21 cellular contexts compared by ENCODE assay signal in the genomic region with DNA sequence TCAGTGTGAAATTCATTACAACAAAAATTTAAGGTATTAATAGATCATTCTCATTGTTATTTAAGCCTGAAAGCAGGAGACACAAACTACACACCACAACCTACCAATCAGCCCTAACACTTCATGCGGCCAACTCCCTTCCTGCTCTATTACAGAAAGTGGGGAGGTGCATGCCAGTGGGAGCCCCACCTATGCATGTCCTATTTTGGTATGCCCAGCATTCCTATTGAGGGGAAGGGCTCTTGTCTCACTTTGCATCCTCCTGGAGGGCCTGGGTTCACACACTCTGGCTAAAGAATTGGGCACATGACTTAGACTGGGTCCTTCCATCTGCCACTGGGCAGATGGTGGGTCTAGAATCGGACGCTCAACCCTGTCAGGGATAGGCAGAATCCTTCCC.
DNase-seq lines count a peak whose midpoint lies in the region; ATAC-seq and TF ChIP-seq lines count a peak whose summit lies in the region.
"Had no signal": no experiment of that assay in that cellular context is flagged by ENCODE, and none has a peak within 500 bp of the region (broad histone marks: within the 10 kb centered on the region; RNA-seq: fewer than 3 reads in every experiment).

No MANE protein-coding gene starts in this region.

- no peak overlapping the region for H2BK120ac ChIP-seq in mesendoderm (ENCODE audit: low read depth, low read length)

- no peak overlapping the region for H3K4me3 Mint-ChIP-seq in stimulated activated naive CD8-positive, alpha-beta T cell treated with anti-CD3 and anti-CD28 coated beads, Interleukin-15, amount 100 ng/mL, for 72 hours
- H3K4me3 Mint-ChIP-seq: CD14-positive monocyte; CD4-positive, alpha-beta T cell; CD8-positive, alpha-beta memory T cell; GM23338; H9 had no signal

- DNase-seq in NCI-H82 (lab: John Stamatoyannopoulos, UW) (peak; percentile 32), NCI-H82 treated with DMSO at 0.1 percent for 48 hours (lab: John Stamatoyannopoulos, UW; ENCODE audit: unreplicated experiment) (no peak), NCI-H446 treated with DMSO at 0.1 percent for 48 hours (lab: John Stamatoyannopoulos, UW) (peak; percentile 19), WERI-Rb-1 (peak; percentile 18), upper lobe of right lung (no peak), mesendoderm (no peak)
- no peak for DNase-seq in stimulated activated naive CD8-positive, alpha-beta T cell treated with anti-CD3 and anti-CD28 coated beads, Interleukin-15, amount 100 ng/mL, for 72 hours
- DNase-seq: 8988T; ACHN; AML-193; BE2C; CD4-positive, alpha-beta T cell; CD8-positive, alpha-beta memory T cell; DMS153; DND-41; H9 had no signal

- H2AK5ac ChIP-seq in mesendoderm (ENCODE audit: low read length), result no peak overlapping the region

- H3K27me3 ChIP-seq in WERI-Rb-1 (ENCODE audit: insufficient read depth, low read depth, severe bottlenecking) (no peaks in the 10 kb centered on the region), upper lobe of right lung (no peaks in the 10 kb centered on the region), mesendoderm (ENCODE audit: insufficient read depth, low read length, poor library complexity) (no peaks in the 10 kb centered on the region)
- H3K27me3 ChIP-seq: BE2C; BLaER1 treated with 17β-estradiol and CSF1 and Interleukin-3, amounts not matched to agents 10 nM and 100 nM had no signal

- no peak overlapping the region for H3K9ac ChIP-seq in mesendoderm (ENCODE audit: low read length)
- H3K9ac ChIP-seq: BLaER1 treated with 17β-estradiol and CSF1 and Interleukin-3, amounts not matched to agents 10 nM and 100 nM had no signal

- H3K36me3 ChIP-seq in WERI-Rb-1 (no peaks in the 10 kb centered on the region), upper lobe of right lung (no peaks in the 10 kb centered on the region), mesendoderm (ENCODE audit: control insufficient read depth, insufficient read depth, low read length) (no peaks in the 10 kb centered on the region)
- H3K36me3 ChIP-seq: BE2C; BLaER1 treated with 17β-estradiol and CSF1 and Interleukin-3, amounts not matched to agents 10 nM and 100 nM had no signal

- no peak overlapping the region for H3K4ac ChIP-seq in mesendoderm (ENCODE audit: low read depth, low read length)

- H2BK15ac ChIP-seq in mesendoderm (replicated peaks; ENCODE audit: low read depth), result no peak overlapping the region

- no peak overlapping the region for H3K27ac Mint-ChIP-seq in stimulated activated naive CD8-positive, alpha-beta T cell treated with anti-CD3 and anti-CD28 coated beads, Interleukin-15, amount 100 ng/mL, for 72 hours
- H3K27ac Mint-ChIP-seq: CD14-positive monocyte; CD4-positive, alpha-beta T cell; CD8-positive, alpha-beta memory T cell; GM23338; H9 had no signal

- H3K9me3 Mint-ChIP-seq in stimulated activated naive CD8-positive, alpha-beta T cell treated with anti-CD3 and anti-CD28 coated beads, Interleukin-15, amount 100 ng/mL, for 72 hours, result peaks cover 18 to 33% of the 10 kb centered on the region in 2 donors
- H3K9me3 Mint-ChIP-seq: H9 had no signal

- H4K5ac ChIP-seq in mesendoderm (ENCODE audit: low read length), result no peak overlapping the region

- H3K18ac ChIP-seq in mesendoderm (ENCODE audit: low read length), result no peak overlapping the region

- H3K4me1 ChIP-seq in upper lobe of right lung (no peaks in the 10 kb centered on the region), mesendoderm (ENCODE audit: control insufficient read depth, low read depth, low read length) (no peaks in the 10 kb centered on the region)
- H3K4me1 ChIP-seq: A549; BE2C; BLaER1 treated with 17β-estradiol and CSF1 and Interleukin-3, amounts not matched to agents 10 nM and 100 nM had no signal

- H3K27ac ChIP-seq in WERI-Rb-1 (no peak overlapping the region), upper lobe of right lung (no peak overlapping the region), mesendoderm (ENCODE audit: low read depth, low read length) (no peak overlapping the region)
- H3K27ac ChIP-seq: A549; BLaER1 treated with 17β-estradiol and CSF1 and Interleukin-3, amounts not matched to agents 10 nM and 100 nM had no signal

- no peaks in the 10 kb centered on the region for H3K4me1 Mint-ChIP-seq in stimulated activated naive CD8-positive, alpha-beta T cell treated with anti-CD3 and anti-CD28 coated beads, Interleukin-15, amount 100 ng/mL, for 72 hours
- H3K4me1 Mint-ChIP-seq: CD14-positive monocyte; CD8-positive, alpha-beta memory T cell; GM23338 had no signal

- H3K27me3 Mint-ChIP-seq in stimulated activated naive CD8-positive, alpha-beta T cell treated with anti-CD3 and anti-CD28 coated beads, Interleukin-15, amount 100 ng/mL, for 72 hours, result peaks cover 8% of the 10 kb centered on the region
- H3K27me3 Mint-ChIP-seq: CD4-positive, alpha-beta T cell; CD8-positive, alpha-beta memory T cell had no signal

- H3K4me3 ChIP-seq in WERI-Rb-1 (ENCODE audit: low read depth, low read length) (no peak overlapping the region), upper lobe of right lung (no peak overlapping the region), mesendoderm (ENCODE audit: low read length) (no peak overlapping the region)
- H3K4me3 ChIP-seq: A549; BLaER1 treated with 17β-estradiol and CSF1 and Interleukin-3, amounts not matched to agents 10 nM and 100 nM; GM23338 had no signal

- no peaks in the 10 kb centered on the region for H3K79me1 ChIP-seq in mesendoderm (ENCODE audit: low read length)

- no peak overlapping the region for H3K4me2 ChIP-seq in mesendoderm (ENCODE audit: low read length)
- H3K4me2 ChIP-seq: A549; BLaER1 treated with 17β-estradiol and CSF1 and Interleukin-3, amounts not matched to agents 10 nM and 100 nM; GM23338 had no signal

- no peak overlapping the region for H3K23ac ChIP-seq in mesendoderm (ENCODE audit: low read length)

- peak; percentile 30 for ATAC-seq in upper lobe of right lung
- ATAC-seq in stimulated activated naive CD8-positive, alpha-beta T cell treated with anti-CD3 and anti-CD28 coated beads, Interleukin-15, amount 100 ng/mL, for 72 hours, result no peak
- ATAC-seq: A549, GM23338, HCT116 had no signal

- no CpG with 5 or more reads among the region's 3 CpGs for WGBS in mesendoderm (ENCODE audit: extremely low coverage, insufficient coverage, low lambda C conversion rate)

- TF ChIP-seq CTCF in WERI-Rb-1 (IDR thresholded peaks at IDR 0.05; ENCODE audit: low read depth, low read length), result no peak
- TF ChIP-seq CTCF in upper lobe of right lung (IDR thresholded peaks at IDR 0.05), result no peak

- no peaks in the 10 kb centered on the region for H3K9me3 ChIP-seq in WERI-Rb-1 (ENCODE audit: severe bottlenecking)
- H3K9me3 ChIP-seq in upper lobe of right lung, result no peaks in the 10 kb centered on the region
- H3K9me3 ChIP-seq: A549; BE2C; BLaER1 treated with 17β-estradiol and CSF1 and Interleukin-3, amounts not matched to agents 10 nM and 100 nM had no signal

- no peaks in the 10 kb centered on the region for H3K79me2 ChIP-seq in mesendoderm (ENCODE audit: control insufficient read depth, insufficient read depth, low read length)

- no peak overlapping the region for H3K56ac ChIP-seq in mesendoderm (ENCODE audit: low read length)

- H4K8ac ChIP-seq in mesendoderm (ENCODE audit: low read depth, low read length), result no peak overlapping the region

- intact Hi-C loops in upper lobe of right lung (cut with DNase I), result no loop called here

- no peak overlapping the region for H2BK5ac ChIP-seq in mesendoderm (ENCODE audit: low read length)

Comparison
In these comparisons a context has a peak if more than half of its experiments do, and no peak if none do; other contexts are left out.
1. DNase-seq: peak in NCI-H82 (single experiment), NCI-H446 treated with DMSO at 0.1 percent for 48 hours (single experiment) and WERI-Rb-1 (single experiment); none in NCI-H82 treated with DMSO at 0.1 percent for 48 hours (single experiment), upper lobe of right lung (single experiment), mesendoderm (single experiment) and stimulated activated naive CD8-positive, alpha-beta T cell treated with anti-CD3 and anti-CD28 coated beads, Interleukin-15, amount 100 ng/mL, for 72 hours (0 of 2).